10 cellular contexts compared by ENCODE assay signal in genomic region chr9:127637322-127637847, GRCh38. TPM values are rescaled to one million over a fixed set of nuclear protein-coding genes. Genes with fewer than 3 reads are reported as not detected.
DNase-seq lines count a peak whose midpoint lies in the region; ATAC-seq and TF ChIP-seq lines count a peak whose summit lies in the region.
"Had no signal": no experiment of that assay in that cellular context is flagged by ENCODE, and none has a peak within 500 bp of the region (broad histone marks: within the 10 kb centered on the region; RNA-seq: fewer than 3 reads in every experiment).

No MANE protein-coding gene starts in this region.

- H3K27me3 ChIP-seq in vagina: no peaks in the 10 kb centered on the region

- peak overlapping the region; percentile 64 for H3K27ac ChIP-seq in vagina
- H3K27ac ChIP-seq: C4-2B had no signal

- H3K9me3 ChIP-seq in vagina: no peaks in the 10 kb centered on the region

- intact Hi-C loops in vagina (cut with DNase I): no loop called here

- TF ChIP-seq CTCF in vagina (IDR thresholded peaks at IDR 0.05): no peak

- H3K4me1 ChIP-seq in vagina: peaks cover 10% of the 10 kb centered on the region

- H3K4me3 ChIP-seq in vagina: peak overlapping the region in 1 of 2 donors; percentile 11

- DNase-seq in NCI-H748 (lab: John Stamatoyannopoulos, UW; ENCODE audit: unreplicated experiment): peak; percentile 28
- no peak for DNase-seq in NCI-H748 treated with DMSO at 0.1 percent for 48 hours (lab: John Stamatoyannopoulos, UW)
- DNase-seq in astrocyte of the hippocampus (ENCODE audit: low read depth, low spot score): peak; percentile 31
- DNase-seq in left kidney (ENCODE audit: low read depth, low spot score): peak; percentile 14
- DNase-seq in vagina (ENCODE audit: extremely low spot score in 2 of 2): no peak
- no peak for DNase-seq in OCI-M2 (lab: John Stamatoyannopoulos, UW; ENCODE audit: unreplicated experiment)
- DNase-seq in activated CD4-positive, CD25-positive, alpha-beta regulatory T cell treated with anti-CD3 and anti-CD28 coated beads, Interleukin-2, amount 50 U/mL, for 72 hours: no peak
- DNase-seq: NCI-H187 had no signal

- ATAC-seq in HG03175 (IDR thresholded peaks at IDR 0.05; ENCODE audit: unreplicated experiment): no peak

- TF ChIP-seq POLR2A in vagina (IDR thresholded peaks at IDR 0.05): no peak

- no peaks in the 10 kb centered on the region for H3K36me3 ChIP-seq in vagina

RNA-seq across cellular contexts. Expression of gene STXBP1, which starts 25.3 kb away (rescaled TPM):
- total RNA-seq in vagina: 56.2 TPM

Comparison
In these comparisons a context has a peak if more than half of its experiments do, and no peak if none do; other contexts are left out.
1. DNase-seq: peak in NCI-H748 (single experiment), astrocyte of the hippocampus (single experiment) and left kidney (single experiment); none in NCI-H748 treated with DMSO at 0.1 percent for 48 hours (single experiment), vagina (0 of 2), OCI-M2 (single experiment) and activated CD4-positive, CD25-positive, alpha-beta regulatory T cell treated with anti-CD3 and anti-CD28 coated beads, Interleukin-2, amount 50 U/mL, for 72 hours (single experiment).